ENCODE assay signal across 11 cellular contexts in the genomic region with DNA sequence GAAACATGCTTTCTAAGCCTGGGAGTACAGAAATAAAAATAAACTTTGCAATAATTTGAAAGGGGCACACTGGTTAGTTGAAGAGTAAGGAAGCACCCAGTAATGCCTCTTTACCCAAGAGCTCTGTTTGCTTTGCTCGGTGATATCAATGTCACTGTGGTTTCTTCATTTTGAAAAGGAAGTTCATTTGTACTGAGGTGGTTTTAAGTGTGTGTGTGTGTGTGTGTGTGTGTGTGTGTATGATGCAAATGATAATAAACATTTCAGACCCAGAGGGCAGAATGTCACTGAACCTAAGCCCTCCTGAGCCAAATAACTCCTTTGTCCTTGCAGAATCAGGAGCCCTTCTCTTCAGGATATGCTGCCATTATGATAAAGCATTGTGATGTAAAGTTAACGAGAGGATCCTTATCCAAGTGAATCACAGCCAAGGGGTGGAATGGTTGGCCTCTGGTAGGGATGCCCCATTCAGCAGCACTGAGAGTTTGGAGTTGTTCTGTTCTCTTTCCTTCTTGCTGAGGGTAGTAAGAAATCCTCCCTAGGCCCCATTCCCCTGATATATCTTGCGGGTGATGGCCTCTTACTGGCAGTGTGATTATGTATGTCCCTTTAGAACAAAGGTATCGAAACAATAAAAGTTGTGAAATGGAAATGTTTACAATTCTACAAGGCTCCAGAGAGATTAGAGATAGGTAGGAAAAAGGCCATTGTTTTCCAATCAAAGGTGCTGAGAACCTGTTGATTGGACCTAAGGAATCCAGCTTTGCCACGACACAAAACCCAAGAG. TPM values are rescaled to one million over a fixed set of nuclear protein-coding genes. Genes with fewer than 3 reads are reported as not detected.
DNase-seq lines count a peak whose midpoint lies in the region; ATAC-seq and TF ChIP-seq lines count a peak whose summit lies in the region.
"Had no signal": no experiment of that assay in that cellular context is flagged by ENCODE, and none has a peak within 500 bp of the region (broad histone marks: within the 10 kb centered on the region; RNA-seq: fewer than 3 reads in every experiment).

No MANE protein-coding gene starts in this region.

- TF ChIP-seq POLR2A in GM18505 (IDR thresholded peaks at IDR 0.05; ENCODE audit: borderline replicate concordance, extremely low read depth, insufficient read depth, insufficient read length), result no peak

- no peaks in the 10 kb centered on the region for H3K27me3 ChIP-seq in left ventricle myocardium inferior (ENCODE audit: low read depth)
- no peaks in the 10 kb centered on the region for H3K27me3 ChIP-seq in heart right ventricle
- no peaks in the 10 kb centered on the region for H3K27me3 ChIP-seq in NT2/D1 (ENCODE audit: insufficient read depth, insufficient read length)
- peaks cover 4% of the 10 kb centered on the region for H3K27me3 ChIP-seq in upper lobe of right lung

- H3K27ac ChIP-seq in left ventricle myocardium inferior (replicated peaks) (peak overlapping the region; percentile 33), heart right ventricle (peak overlapping the region in 3 of 10 donors; percentile 18 to 95 (median 45)), upper lobe of right lung (no peak overlapping the region)

- peak overlapping the region; percentile 45 to 50 for H3K27ac Mint-ChIP-seq in effector memory CD8-positive, alpha-beta T cell

- peaks cover 9% of the 10 kb centered on the region for H3K36me3 Mint-ChIP-seq in effector memory CD8-positive, alpha-beta T cell (ENCODE audit: insufficient read depth)

- TF ChIP-seq CTCF in left ventricle myocardium inferior (IDR thresholded peaks at IDR 0.05; ENCODE audit: borderline replicate concordance), result no peak
- no peak for TF ChIP-seq CTCF in heart right ventricle (IDR thresholded peaks at IDR 0.05)
- TF ChIP-seq CTCF in upper lobe of right lung (IDR thresholded peaks at IDR 0.05), result no peak

- peaks cover 99% of the 10 kb centered on the region for H3K4me1 ChIP-seq in left ventricle myocardium inferior
- peaks cover 5 to 100% (median 81%) of the 10 kb centered on the region in 9 donors for H3K4me1 ChIP-seq in heart right ventricle
- peaks cover 7% of the 10 kb centered on the region for H3K4me1 ChIP-seq in NT2/D1 (ENCODE audit: insufficient read depth, insufficient read length)
- peaks cover 48% of the 10 kb centered on the region for H3K4me1 ChIP-seq in upper lobe of right lung

- no peaks in the 10 kb centered on the region for H3K9me3 Mint-ChIP-seq in effector memory CD8-positive, alpha-beta T cell

- no peak for ATAC-seq in heart right ventricle
- peak; percentile 82 for ATAC-seq in effector memory CD8-positive, alpha-beta T cell (replicated peaks)
- ATAC-seq in upper lobe of right lung, result peak; percentile 44
- ATAC-seq in GM18505 (IDR thresholded peaks at IDR 0.05; ENCODE audit: unreplicated experiment), result no peak
- no peak for ATAC-seq in Right ventricle myocardium superior (ENCODE audit: poor library complexity)
- ATAC-seq: Right ventricle myocardium inferior had no signal

- no peak overlapping the region for H3K4me3 ChIP-seq in left ventricle myocardium inferior
- H3K4me3 ChIP-seq in heart right ventricle, result no peak overlapping the region
- H3K4me3 ChIP-seq in NT2/D1 (ENCODE audit: insufficient read length, low read depth), result no peak overlapping the region
- H3K4me3 ChIP-seq in upper lobe of right lung, result no peak overlapping the region

- H3K27me3 Mint-ChIP-seq in effector memory CD8-positive, alpha-beta T cell, result no peaks in the 10 kb centered on the region

- H3K36me3 ChIP-seq in left ventricle myocardium inferior, result no peaks in the 10 kb centered on the region
- H3K36me3 ChIP-seq in heart right ventricle, result no peaks in the 10 kb centered on the region
- peaks cover 2% of the 10 kb centered on the region for H3K36me3 ChIP-seq in NT2/D1 (ENCODE audit: insufficient read depth, insufficient read length, low read length)
- H3K36me3 ChIP-seq in upper lobe of right lung, result no peaks in the 10 kb centered on the region

- no peaks in the 10 kb centered on the region for H3K9me3 ChIP-seq in left ventricle myocardium inferior (replicated peaks)
- H3K9me3 ChIP-seq in heart right ventricle, result no peaks in the 10 kb centered on the region
- no peaks in the 10 kb centered on the region for H3K9me3 ChIP-seq in NT2/D1 (ENCODE audit: insufficient read depth, low read length)
- no peaks in the 10 kb centered on the region for H3K9me3 ChIP-seq in upper lobe of right lung

- intact Hi-C loops in left ventricle myocardium inferior (cut with micrococcal nuclease), result no loop called here
- intact Hi-C loops in heart right ventricle (cut with DNase I), result no loop called here
- intact Hi-C loops in upper lobe of right lung (cut with DNase I), result no loop called here
- intact Hi-C loops in Right ventricle myocardium superior (cut with DNase I), result no loop called here

- H3K9ac ChIP-seq in NT2/D1 (ENCODE audit: insufficient read length, low read depth), result no peak overlapping the region

- peaks cover 53 to 63% of the 10 kb centered on the region in 2 donors for H3K4me1 Mint-ChIP-seq in effector memory CD8-positive, alpha-beta T cell (ENCODE audit: low read depth in 2 of 2)

- DNase-seq in left ventricle myocardium inferior (no peak), heart right ventricle (no peak), NT2/D1 (ENCODE audit: low read depth, low spot score) (peak; percentile 54), upper lobe of right lung (no peak), middle frontal gyrus (ENCODE audit: extremely low spot score, low spot score) (no peak), Right ventricle myocardium superior (no peak)
- DNase-seq in effector memory CD8-positive, alpha-beta T cell, result peak; percentile 55 to 64 (median 57)
- DNase-seq: anterior cingulate cortex, DMS 273 treated with DMSO at 0.1 percent for 48 hours had no signal

- peak overlapping the region; percentile 2 to 35 for H3K4me3 Mint-ChIP-seq in effector memory CD8-positive, alpha-beta T cell

- 68 to 69% methylated on average over 5 of the region's 5 CpGs for WGBS in heart right ventricle, 2 donors

RNA-seq across cellular contexts. Expression of a gene that starts 7.6 kb away (rescaled TPM):
- total RNA-seq in left ventricle myocardium inferior (42.0 TPM), heart right ventricle (10 to 100 TPM; 36.0 to 68.3 (median 46.8) TPM), upper lobe of right lung (73.0 TPM), Right ventricle myocardium superior (44.4 TPM)
- polyA plus RNA-seq in heart right ventricle, result 10 to 100 TPM; 22.1 to 23.9 TPM

Comparison
In these comparisons a context has a peak if more than half of its experiments do, and no peak if none do; other contexts are left out.
1. DNase-seq: peak in NT2/D1 (single experiment) and effector memory CD8-positive, alpha-beta T cell (3 of 3); none in left ventricle myocardium inferior (single experiment), heart right ventricle (0 of 2), upper lobe of right lung (single experiment), middle frontal gyrus (single experiment) and Right ventricle myocardium superior (single experiment).
2. ATAC-seq: peak in effector memory CD8-positive, alpha-beta T cell (single experiment) and upper lobe of right lung (single experiment); none in heart right ventricle (0 of 8), GM18505 (single experiment) and Right ventricle myocardium superior (single experiment).